In genomic region chr16:68529608-68529930, GRCh38 we compare ENCODE assay signal across 7 cellular contexts. TPM values are rescaled to one million over a fixed set of nuclear protein-coding genes. Genes with fewer than 3 reads are reported as not detected.
DNase-seq lines count a peak whose midpoint lies in the region; ATAC-seq and TF ChIP-seq lines count a peak whose summit lies in the region.

No MANE protein-coding gene starts in this region.

- H3K27ac ChIP-seq in KOPT-K1 (ENCODE audit: low read depth, low read length, poor library complexity, severe bottlenecking) (peak overlapping the region; percentile 66), neutrophil (no peak overlapping the region)

- H3K27ac Mint-ChIP-seq in endothelial cell (ENCODE audit: unreplicated experiment): no peak overlapping the region

- peaks cover 36% of the 10 kb centered on the region for H3K27me3 ChIP-seq in neutrophil

- peaks cover 11% of the 10 kb centered on the region; the same call in 1 of the 2 replicates for H3K36me3 ChIP-seq in KOPT-K1 (ENCODE audit: insufficient read depth, low read length)
- H3K36me3 ChIP-seq in neutrophil: no peaks in the 10 kb centered on the region

- peaks cover 7% of the 10 kb centered on the region for H3K27me3 Mint-ChIP-seq in endothelial cell (ENCODE audit: unreplicated experiment)

- peaks cover 12% of the 10 kb centered on the region for H3K36me3 Mint-ChIP-seq in endothelial cell (ENCODE audit: low read depth, unreplicated experiment)

- no peak for DNase-seq in endothelial cell (ENCODE audit: low spot score)
- DNase-seq in Ammon's horn (ENCODE audit: low spot score): no peak
- no peak for DNase-seq in NCI-H146 (lab: John Stamatoyannopoulos, UW)

- H3K4me1 Mint-ChIP-seq in endothelial cell (ENCODE audit: unreplicated experiment): peaks cover 8% of the 10 kb centered on the region

- no peaks in the 10 kb centered on the region for H3K9me3 Mint-ChIP-seq in endothelial cell (ENCODE audit: unreplicated experiment)

- peak; percentile 7 for ATAC-seq in GM21619 (IDR thresholded peaks at IDR 0.05; ENCODE audit: unreplicated experiment)
- ATAC-seq in GM18868 (IDR thresholded peaks at IDR 0.05; ENCODE audit: unreplicated experiment): no peak

- H3K4me3 Mint-ChIP-seq in endothelial cell (ENCODE audit: unreplicated experiment): peak overlapping the region; percentile 83

- peaks cover 16% of the 10 kb centered on the region for H3K9me3 ChIP-seq in KOPT-K1 (ENCODE audit: insufficient read depth, low read length, poor library complexity, severe bottlenecking)
- H3K9me3 ChIP-seq in neutrophil: no peaks in the 10 kb centered on the region

- H3K4me3 ChIP-seq in neutrophil (ENCODE audit: low read depth in 1 of 2, low read length in 1 of 2): peak overlapping the region; percentile 56 to 66

- peaks cover 15 to 16% of the 10 kb centered on the region in 2 experiments for H3K4me1 ChIP-seq in neutrophil (ENCODE audit: control insufficient read depth in 1 of 2, insufficient read depth in 1 of 2, low read depth in 1 of 2, low read length in 1 of 2)

- no peak for TF ChIP-seq CTCF in endothelial cell (IDR thresholded peaks at IDR 0.05; ENCODE audit: unreplicated experiment)
- no peak for TF ChIP-seq CTCF in neutrophil (IDR thresholded peaks at IDR 0.05)

RNA-seq across cellular contexts. Expression of gene ZFP90, which starts 9.5 kb away (rescaled TPM):
- total RNA-seq in endothelial cell (ENCODE audit: unreplicated experiment): 35.6 TPM
